Comparison of ENCODE assay signal across 17 cellular contexts in the genomic region with DNA sequence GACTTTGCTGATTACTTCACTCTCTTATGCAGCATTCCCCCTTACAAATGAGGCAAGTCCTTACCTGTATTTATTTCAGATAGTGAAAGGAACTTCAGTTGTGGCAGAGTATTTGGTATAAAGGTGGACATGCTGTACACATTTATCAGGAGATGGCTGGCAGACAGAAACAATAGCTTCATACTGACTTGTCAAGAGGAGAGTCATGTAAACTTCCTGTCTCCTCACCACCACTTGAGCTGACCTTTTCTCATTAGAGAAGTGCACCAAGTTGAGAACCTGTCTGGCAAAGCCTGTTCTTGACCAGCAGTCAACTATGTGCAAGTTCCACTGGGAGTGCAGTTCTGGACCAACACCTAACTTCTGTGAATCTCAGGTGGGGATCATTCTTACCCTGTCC.
DNase-seq lines count a peak whose midpoint lies in the region; ATAC-seq, FAIRE-seq and TF ChIP-seq lines count a peak whose summit lies in the region.
"Had no signal": no experiment of that assay in that cellular context is flagged by ENCODE, and none has a peak within 500 bp of the region (broad histone marks: within the 10 kb centered on the region; RNA-seq: fewer than 3 reads in every experiment).

No MANE protein-coding gene starts in this region.

- H3K27ac ChIP-seq in mammary epithelial cell (ENCODE audit: insufficient read depth, low read depth, low read length) (no peak overlapping the region), foreskin keratinocyte (no peak overlapping the region), tibial artery (no peak overlapping the region)
- H3K27ac ChIP-seq: BLaER1 treated with 17β-estradiol and CSF1 and Interleukin-3, amounts not matched to agents 10 nM and 100 nM had no signal

- POLR2A ChIA-PET in MCF 10A (lab: Yijun Ruan, JAX) = no interaction called here
- POLR2A ChIA-PET in naive thymus-derived CD8-positive, alpha-beta T cell (lab: Charles Lee) = no interaction called here

- ATAC-seq in foreskin keratinocyte = no peak
- ATAC-seq in naive thymus-derived CD8-positive, alpha-beta T cell = no peak

- H4K20me1 ChIP-seq in mammary epithelial cell (ENCODE audit: insufficient read depth, low read length) = no peaks in the 10 kb centered on the region
- H4K20me1 ChIP-seq: BLaER1 treated with 17β-estradiol and CSF1 and Interleukin-3, amounts not matched to agents 10 nM and 100 nM had no signal

- in situ Hi-C loops in mammary epithelial cell (cut with MboI; ENCODE audit: low sequenced_read_pairs in 2 of 2) = no loop called here

- intact Hi-C loops in mammary epithelial cell (cut with micrococcal nuclease) (no loop called here), MCF 10A (cut with micrococcal nuclease) (no loop called here), tibial artery (cut with DNase I; ENCODE audit: low total_unique reads) (no loop called here)

- dilution Hi-C loops in mammary epithelial cell (cut with HindIII; ENCODE audit: low sequenced_read_pairs) = no loop called here

- H3K9me3 ChIP-seq in mammary epithelial cell (replicated peaks; ENCODE audit: insufficient read depth, low read length) (no peaks in the 10 kb centered on the region), tibial artery (peaks cover 0 to 11% (median 0%) of the 10 kb centered on the region in 3 donors)

- no peaks in the 10 kb centered on the region for H3K27me3 ChIP-seq in mammary epithelial cell (ENCODE audit: insufficient read depth, low read length)
- H3K27me3 ChIP-seq in bronchial epithelial cell (ENCODE audit: control insufficient read depth, insufficient read depth, low read length) = no peaks in the 10 kb centered on the region
- H3K27me3 ChIP-seq in foreskin keratinocyte = no peaks in the 10 kb centered on the region
- no peaks in the 10 kb centered on the region for H3K27me3 ChIP-seq in tibial artery
- H3K27me3 ChIP-seq: BLaER1 treated with 17β-estradiol and CSF1 and Interleukin-3, amounts not matched to agents 10 nM and 100 nM had no signal

- H3K79me2 ChIP-seq in mammary epithelial cell (ENCODE audit: insufficient read depth, low read length) = no peaks in the 10 kb centered on the region

- H3K4me2 ChIP-seq in mammary epithelial cell (ENCODE audit: insufficient read depth, low read depth, low read length) = no peak overlapping the region
- H3K4me2 ChIP-seq: BLaER1 treated with 17β-estradiol and CSF1 and Interleukin-3, amounts not matched to agents 10 nM and 100 nM had no signal

- BruUV-seq in mammary epithelial cell (replicated peaks; lab: Mats Ljungman, UMichigan) = no TSS peak
- no TSS peak for BruUV-seq in MCF 10A (replicated peaks; lab: Mats Ljungman, UMichigan)

- H3K4me3 ChIP-seq in mammary epithelial cell (replicated peaks in 1 of 3; ENCODE audit: insufficient read depth in 1 of 3, low read depth in 2 of 3, low read length in 3 of 3) (no peak overlapping the region), bronchial epithelial cell (ENCODE audit: low read depth, low read length) (no peak overlapping the region), tibial artery (no peak overlapping the region)
- H3K4me3 ChIP-seq: BLaER1 treated with 17β-estradiol and CSF1 and Interleukin-3, amounts not matched to agents 10 nM and 100 nM had no signal

- peaks cover 7% of the 10 kb centered on the region for H3K9me3 Mint-ChIP-seq in MCF 10A (ENCODE audit: unreplicated experiment)
- peaks cover 0 to 22% (median 12%) of the 10 kb centered on the region in 9 donors for H3K9me3 Mint-ChIP-seq in naive thymus-derived CD8-positive, alpha-beta T cell
- H3K9me3 Mint-ChIP-seq: HFFc6 had no signal

- no peak overlapping the region for H2AFZ ChIP-seq in mammary epithelial cell (ENCODE audit: low read depth, low read length)

- H3K4me1 Mint-ChIP-seq in MCF 10A (ENCODE audit: insufficient read depth, unreplicated experiment) = no peaks in the 10 kb centered on the region
- H3K4me1 Mint-ChIP-seq in naive thymus-derived CD8-positive, alpha-beta T cell = no peaks in the 10 kb centered on the region
- H3K4me1 Mint-ChIP-seq: CD4-positive, CD25-positive, alpha-beta regulatory T cell; IgD-negative memory B cell had no signal

- no peak overlapping the region for H3K4me3 Mint-ChIP-seq in MCF 10A (ENCODE audit: unreplicated experiment)
- no peak overlapping the region for H3K4me3 Mint-ChIP-seq in naive thymus-derived CD8-positive, alpha-beta T cell
- H3K4me3 Mint-ChIP-seq: CD4-positive, CD25-positive, alpha-beta regulatory T cell; HFFc6; IgD-negative memory B cell had no signal

- no peak overlapping the region for H3K9ac ChIP-seq in mammary epithelial cell (ENCODE audit: insufficient read depth, low read length)
- H3K9ac ChIP-seq: BLaER1 treated with 17β-estradiol and CSF1 and Interleukin-3, amounts not matched to agents 10 nM and 100 nM had no signal

- CTCF ChIA-PET in mammary epithelial cell (lab: Charles Lee; ENCODE audit: low non-redundant PET) = no interaction called here
- CTCF ChIA-PET in MCF 10A (lab: Yijun Ruan, JAX) = interaction anchor here (1.3 kb wide), 1 partner anchor 9 kb away, joined by 3 read pairs; no protein-coding TSS in a partner anchor

- DNase-seq in mammary epithelial cell (peak; percentile 30), MCF 10A (ENCODE audit: unreplicated experiment) (no peak), bronchial epithelial cell (ENCODE audit: low read depth) (peak; percentile 49), foreskin keratinocyte (peak; percentile 50 to 56), activated gamma-delta T cell (lab: John Stamatoyannopoulos, UW) (no peak), tibial artery (no peak)
- DNase-seq in naive thymus-derived CD8-positive, alpha-beta T cell = no peak
- DNase-seq: 8988T; CD4-positive, CD25-positive, alpha-beta regulatory T cell; DMS79; GOT3; HCEC 1CT; HFFc6 had no signal

- H3K4me1 ChIP-seq in mammary epithelial cell (ENCODE audit: insufficient read depth, low read length) = no peaks in the 10 kb centered on the region
- H3K4me1 ChIP-seq in foreskin keratinocyte = no peaks in the 10 kb centered on the region
- no peaks in the 10 kb centered on the region for H3K4me1 ChIP-seq in tibial artery
- H3K4me1 ChIP-seq: BLaER1 treated with 17β-estradiol and CSF1 and Interleukin-3, amounts not matched to agents 10 nM and 100 nM had no signal

- H3K36me3 ChIP-seq in mammary epithelial cell (ENCODE audit: insufficient read depth, low read length) = peaks cover 4% of the 10 kb centered on the region
- peaks cover 3% of the 10 kb centered on the region for H3K36me3 ChIP-seq in bronchial epithelial cell (ENCODE audit: control insufficient read depth, insufficient read depth, low read length)
- peaks cover 5 to 14% (median 8%) of the 10 kb centered on the region in 3 donors for H3K36me3 ChIP-seq in tibial artery

- H3K27ac Mint-ChIP-seq in MCF 10A (ENCODE audit: low read depth, unreplicated experiment) = no peak overlapping the region
- H3K27ac Mint-ChIP-seq in naive thymus-derived CD8-positive, alpha-beta T cell = no peak overlapping the region
- H3K27ac Mint-ChIP-seq: CD4-positive, CD25-positive, alpha-beta regulatory T cell; HFFc6 had no signal

- TF ChIP-seq CTCF in mammary epithelial cell (conservative IDR thresholded peaks at IDR 0.05 in 1 of 2, IDR thresholded peaks at IDR 0.05 in 1 of 2; ENCODE audit: extremely low read depth in 1 of 2, insufficient read depth in 1 of 2, low read depth in 1 of 2, low read length in 2 of 2) = no peak
- no peak for TF ChIP-seq CTCF in MCF 10A (IDR thresholded peaks at IDR 0.05; ENCODE audit: unreplicated experiment)
- no peak for TF ChIP-seq CTCF in bronchial epithelial cell (IDR thresholded peaks at IDR 0.05; ENCODE audit: insufficient read depth, low read length, severe bottlenecking)
- TF ChIP-seq CTCF in foreskin keratinocyte (conservative IDR thresholded peaks at IDR 0.05) = no peak
- TF ChIP-seq CTCF in tibial artery (IDR thresholded peaks at IDR 0.05) = no peak

- FAIRE-seq in bronchial epithelial cell (lab: Jason Lieb, UNC) = no peak
- FAIRE-seq: G401.6, GM12891 had no signal

- H3K27me3 Mint-ChIP-seq in MCF 10A (ENCODE audit: insufficient read depth, unreplicated experiment) = no peaks in the 10 kb centered on the region
- H3K27me3 Mint-ChIP-seq in naive thymus-derived CD8-positive, alpha-beta T cell = no peaks in the 10 kb centered on the region
- H3K27me3 Mint-ChIP-seq: CD4-positive, CD25-positive, alpha-beta regulatory T cell; IgD-negative memory B cell had no signal

- H3K36me3 Mint-ChIP-seq in MCF 10A (ENCODE audit: insufficient read depth, unreplicated experiment) = peaks cover 39% of the 10 kb centered on the region
- peaks cover 17 to 39% (median 26%) of the 10 kb centered on the region in 3 donors for H3K36me3 Mint-ChIP-seq in naive thymus-derived CD8-positive, alpha-beta T cell

Comparison
In these comparisons a context has a peak if more than half of its experiments do, and no peak if none do; other contexts are left out.
1. DNase-seq: peak in mammary epithelial cell (single experiment), bronchial epithelial cell (single experiment) and foreskin keratinocyte (2 of 2); none in MCF 10A (single experiment), activated gamma-delta T cell (single experiment), naive thymus-derived CD8-positive, alpha-beta T cell (0 of 10) and tibial artery (0 of 2).